In the genomic region with DNA sequence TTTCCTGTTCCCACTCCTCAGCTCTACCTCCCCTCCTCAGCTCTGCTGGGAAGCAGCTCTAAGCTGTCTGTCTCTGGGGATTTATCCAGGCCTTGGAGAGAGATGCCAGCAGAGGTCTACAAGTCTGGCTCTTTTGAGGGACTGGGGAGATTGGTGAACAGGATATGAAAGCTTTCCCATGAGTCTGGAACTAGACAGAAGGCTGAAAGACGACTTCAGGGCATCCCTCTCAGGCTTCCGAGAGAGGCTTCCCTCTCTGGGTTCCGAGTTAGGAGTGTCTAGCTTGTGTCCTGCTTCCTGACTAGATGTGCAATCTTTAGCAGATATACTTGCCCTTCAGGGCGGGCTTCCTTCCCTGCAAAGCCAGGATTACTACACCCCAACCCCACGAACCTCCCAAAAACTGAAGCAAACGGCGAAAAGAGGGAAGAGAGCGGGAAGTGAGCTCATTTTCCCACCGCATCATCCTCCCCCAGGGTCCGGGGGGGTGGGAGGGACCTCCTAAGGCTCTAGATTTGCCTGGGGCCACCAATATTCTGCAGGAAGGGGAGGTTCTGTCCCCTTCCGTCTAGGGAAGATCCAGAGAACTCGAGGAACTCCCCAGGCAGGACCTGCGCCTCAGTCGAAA, we compare ENCODE assay signal across 8 cellular contexts. TPM values are rescaled to one million over a fixed set of nuclear protein-coding genes. Genes with fewer than 3 reads are reported as not detected.
DNase-seq lines count a peak whose midpoint lies in the region; TF ChIP-seq lines count a peak whose summit lies in the region.

No MANE protein-coding gene starts in this region.

- H2AFZ ChIP-seq in neural cell (ENCODE audit: low read depth, low read length) = no peak overlapping the region

- H3K36me3 ChIP-seq in WERI-Rb-1 (peaks cover 3% of the 10 kb centered on the region; the same call in 1 of the 2 replicates), neural cell (ENCODE audit: insufficient read depth, low read length) (no peaks in the 10 kb centered on the region)

- H3K9me3 ChIP-seq in WERI-Rb-1 (ENCODE audit: severe bottlenecking) (no peaks in the 10 kb centered on the region), neural cell (ENCODE audit: low read length) (no peaks in the 10 kb centered on the region)

- peak overlapping the region; percentile 85 for H3K4me3 ChIP-seq in AG09309 (ENCODE audit: control insufficient read depth, low read depth, low read length)
- H3K4me3 ChIP-seq in GM12864 (ENCODE audit: low read depth, low read length) = peak overlapping the region; percentile 77
- peak overlapping the region; percentile 82 for H3K4me3 ChIP-seq in WERI-Rb-1 (ENCODE audit: low read depth, low read length)
- H3K4me3 ChIP-seq in fibroblast of villous mesenchyme (ENCODE audit: low read depth, low read length) = peak overlapping the region; percentile 84
- peak overlapping the region; percentile 61 for H3K4me3 ChIP-seq in neural cell (ENCODE audit: low read length)

- H3K9me2 ChIP-seq in neural cell (ENCODE audit: insufficient read depth, low read length) = no peaks in the 10 kb centered on the region

- H3F3A ChIP-seq in neural cell (ENCODE audit: insufficient read depth, low read length, poor library complexity, severe bottlenecking) = no peaks in the 10 kb centered on the region

- TF ChIP-seq CTCF in AG09309 (IDR thresholded peaks at IDR 0.05; ENCODE audit: control insufficient read depth, insufficient read depth, low read depth, low read length, missing control alignments) = no peak
- no peak for TF ChIP-seq CTCF in GM12864 (IDR thresholded peaks at IDR 0.05; ENCODE audit: low read depth, low read length, missing control alignments)
- TF ChIP-seq CTCF in WERI-Rb-1 (IDR thresholded peaks at IDR 0.05; ENCODE audit: low read depth, low read length) = no peak
- no peak for TF ChIP-seq CTCF in fibroblast of villous mesenchyme (IDR thresholded peaks at IDR 0.05; ENCODE audit: insufficient read depth, low read depth, low read length)
- no peak for TF ChIP-seq CTCF in neural cell (IDR thresholded peaks at IDR 0.05; ENCODE audit: poor library complexity, severe bottlenecking)
- no peak for TF ChIP-seq CTCF in GM13977 (IDR thresholded peaks at IDR 0.05; ENCODE audit: extremely low read depth, insufficient read depth, missing control alignments)

- H3K4me2 ChIP-seq in neural cell (ENCODE audit: low read length) = no peak overlapping the region

- H3K27ac ChIP-seq in WERI-Rb-1 (peak overlapping the region; percentile 90), neural cell (ENCODE audit: low read length) (no peak overlapping the region)

- no peaks in the 10 kb centered on the region for H4K20me1 ChIP-seq in neural cell (ENCODE audit: insufficient read depth)

- in situ Hi-C loops in GM13977 (cut with MboI; ENCODE audit: low pct_unique_long_range_greater_than_20kb, low sequenced_read_pairs, unreplicated experiment) = no loop called here

- no peaks in the 10 kb centered on the region for H3K79me2 ChIP-seq in neural cell (replicated peaks; ENCODE audit: insufficient read depth, low read length)

- TF ChIP-seq RAD21 in neural cell (conservative IDR thresholded peaks at IDR 0.05) = no peak

- H3K27me3 ChIP-seq in WERI-Rb-1 (ENCODE audit: insufficient read depth, low read depth, severe bottlenecking) (no peaks in the 10 kb centered on the region), neural cell (ENCODE audit: insufficient read depth, low read depth, low read length) (no peaks in the 10 kb centered on the region)

- DNase-seq in AG09309 (ENCODE audit: low read depth) = no peak
- no peak for DNase-seq in GM12864 (ENCODE audit: low read depth)
- peak; percentile 37 for DNase-seq in HT-29 (ENCODE audit: low spot score)
- DNase-seq in WERI-Rb-1 = peak; percentile 68
- peak; percentile 46 for DNase-seq in fibroblast of villous mesenchyme (ENCODE audit: low read depth)
- no peak for DNase-seq in NCI-H2029 treated with DMSO at 0.1 percent for 48 hours (lab: John Stamatoyannopoulos, UW)
- no peak for DNase-seq in GM13977 (ENCODE audit: low spot score)

- TF ChIP-seq EP300 in neural cell (conservative IDR thresholded peaks at IDR 0.05; ENCODE audit: poor library complexity, severe bottlenecking) = no peak

- H3K9ac ChIP-seq in neural cell (ENCODE audit: low read length) = peak overlapping the region; percentile 34

TF ChIP-seq in neural cell, 6 proteins besides CTCF, POLR2A, EP300 and RAD21:
- TF ChIP-seq TAF1 (IDR thresholded peaks at IDR 0.05; ENCODE audit: low read depth) (no peak), MXI1 (conservative IDR thresholded peaks at IDR 0.05; ENCODE audit: poor library complexity, severe bottlenecking) (no peak), REST (IDR thresholded peaks at IDR 0.05; ENCODE audit: borderline replicate concordance) (no peak), POLR2AphosphoS5 (IDR thresholded peaks at IDR 0.05) (no peak), SMC3 (conservative IDR thresholded peaks at IDR 0.05; ENCODE audit: poor library complexity) (no peak), EZH2 (IDR thresholded peaks at IDR 0.05; ENCODE audit: borderline replicate concordance, insufficient read depth, low read length, poor library complexity, severe bottlenecking) (no peak)

RNA-seq across cellular contexts. Expression of gene TMEM35B, which starts 0.6 kb away (rescaled TPM):
- 11.7 TPM in 2 replicates for total RNA-seq in HT-29 (2014; rRNA removed; shearing (Covaris generic))
- total RNA-seq in fibroblast of villous mesenchyme = 15.8 and 21.6 TPM in 2 replicates
- polyA plus RNA-seq in neural cell = 1.3 TPM in 1 of 2 replicates, not detected in the other
- polyA minus RNA-seq in neural cell = not detected in 2 replicates

RNA-seq across cellular contexts. Expression of gene ZMYM6, which starts 47.2 kb away (rescaled TPM):
- total RNA-seq in HT-29 (2014; rRNA removed; shearing (Covaris generic)) = 4.4 and 7.4 TPM in 2 replicates
- total RNA-seq in fibroblast of villous mesenchyme = 24.8 and 30.2 TPM in 2 replicates
- 28.6 and 31.5 TPM in 2 replicates for polyA plus RNA-seq in neural cell
- 37.5 and 47.7 TPM in 2 replicates for polyA minus RNA-seq in neural cell

RNA-seq across cellular contexts. Expression of gene DLGAP3, which starts 55.1 kb away (rescaled TPM):
- total RNA-seq in HT-29 (2014; rRNA removed; shearing (Covaris generic)) = 0.44 TPM in 1 of 2 replicates, not detected in the other
- total RNA-seq in fibroblast of villous mesenchyme = under 0.01 TPM in 2 replicates
- 2.9 and 4.7 TPM in 2 replicates for polyA plus RNA-seq in neural cell
- 14.5 and 14.6 TPM in 2 replicates for polyA minus RNA-seq in neural cell

Comparison
In these comparisons a context has a peak if more than half of its experiments do, and no peak if none do; other contexts are left out.
1. DNase-seq: peak in HT-29 (single experiment), WERI-Rb-1 (single experiment) and fibroblast of villous mesenchyme (single experiment); none in AG09309 (single experiment), GM12864 (single experiment), NCI-H2029 treated with DMSO at 0.1 percent for 48 hours (single experiment) and GM13977 (single experiment).
2. Peak in every context shown above with its lines, with median percentiles within 50 percentile points of each other: H3K4me3 ChIP-seq.